Comparison of ENCODE assay signal across 8 cellular contexts in the genomic region with DNA sequence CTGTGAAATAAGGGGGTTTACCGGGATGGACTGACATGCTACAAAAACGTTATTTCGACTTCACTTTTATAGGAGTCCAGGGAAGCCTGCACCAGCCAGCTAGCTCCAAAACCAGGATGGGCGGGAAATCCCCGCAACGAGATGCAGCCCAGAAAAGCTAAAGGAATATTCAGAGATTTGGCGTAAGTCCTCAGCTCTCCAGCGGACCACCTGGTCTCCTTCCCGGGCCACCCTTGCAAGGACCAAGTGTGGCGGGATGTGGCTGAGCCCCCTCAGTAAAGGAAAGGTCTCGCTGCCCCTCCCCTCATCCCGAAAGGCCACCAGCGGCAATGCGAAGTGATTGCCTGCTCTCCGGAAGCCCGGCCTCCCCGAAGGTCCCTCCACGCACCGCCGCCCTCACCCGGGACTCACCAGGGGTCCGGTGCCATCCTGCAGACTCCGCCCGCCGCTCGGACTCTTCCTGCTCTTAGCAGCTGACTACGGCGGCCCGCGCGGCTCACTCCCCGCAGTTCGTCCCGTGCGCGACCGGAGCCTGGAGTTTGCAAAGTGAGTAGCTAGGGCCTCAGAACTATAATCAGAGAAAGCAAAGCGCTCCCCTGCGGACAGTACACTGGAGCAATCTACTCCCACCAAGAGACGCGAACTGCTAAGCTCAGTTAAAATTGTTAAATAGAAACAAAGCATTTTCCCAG. TPM values are rescaled to one million over a fixed set of nuclear protein-coding genes. Genes with fewer than 3 reads are reported as not detected.
DNase-seq lines count a peak whose midpoint lies in the region; ATAC-seq, FAIRE-seq and TF ChIP-seq lines count a peak whose summit lies in the region.

A gene with protein sequence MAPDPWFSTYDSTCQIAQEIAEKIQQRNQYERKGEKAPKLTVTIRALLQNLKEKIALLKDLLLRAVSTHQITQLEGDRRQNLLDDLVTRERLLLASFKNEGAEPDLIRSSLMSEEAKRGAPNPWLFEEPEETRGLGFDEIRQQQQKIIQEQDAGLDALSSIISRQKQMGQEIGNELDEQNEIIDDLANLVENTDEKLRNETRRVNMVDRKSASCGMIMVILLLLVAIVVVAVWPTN (minus strand): TSS at position 440 of the 692 bp plus-strand sequence. CDS start 12 bp downstream, at position 428.

- DNase-seq in GM12891 (ENCODE audit: insufficient read length, low spot score), result peak; percentile 69
- DNase-seq in NCI-H146 treated with DMSO at 0.1 percent for 48 hours (lab: John Stamatoyannopoulos, UW; ENCODE audit: unreplicated experiment), result peak; percentile 73
- DNase-seq in K562 (ENCODE audit: extremely low read depth in 1 of 4, low spot score in 3 of 4), result peak; percentile 70 to 85 (median 78)
- DNase-seq in iPS DF 19.7 (ENCODE audit: low read depth, low spot score), result peak; percentile 73
- DNase-seq in sigmoid colon, result peak; percentile 94

- no peaks in the 10 kb centered on the region for H3K9me1 ChIP-seq in K562 (ENCODE audit: control insufficient read depth, insufficient read depth, low read length)

- CTCF ChIA-PET in K562 (lab: Yijun Ruan, JAX; ENCODE audit: low intra/inter-chr PET ratio), result no interaction called here

- H3K4me3 ChIP-seq in K562 (peak within 1 kb of the TSS; percentile 74), sigmoid colon (peak within 1 kb of the TSS; percentile 67 to 75 (median 70))

- H3K9me3 ChIP-seq in K562 (replicated peaks; ENCODE audit: control insufficient read depth, insufficient read depth, low read depth, low read length) (no peaks in the 10 kb centered on the region), sigmoid colon (no peaks in the 10 kb centered on the region)

- peaks cover 0 to 5% of the 10 kb centered on the region in 2 experiments; a peak in 3 of 5 replicates for H3K4me1 ChIP-seq in K562 (replicated peaks in 1 of 2; ENCODE audit: control insufficient read depth in 2 of 2, insufficient read depth in 2 of 2, low read length in 2 of 2)
- H3K4me1 ChIP-seq in sigmoid colon, result peaks cover 0 to 26% (median 18%) of the 10 kb centered on the region in 4 donors

- H3K27me3 ChIP-seq in K562 (ENCODE audit: control insufficient read depth in 2 of 2, insufficient read depth in 2 of 2, low read length in 2 of 2) (no peaks in the 10 kb centered on the region), sigmoid colon (no peaks in the 10 kb centered on the region)

- ATAC-seq in HG02623 (IDR thresholded peaks at IDR 0.05; ENCODE audit: unreplicated experiment) (peak; percentile 78), K562 (peak; percentile 93), HG03139 (IDR thresholded peaks at IDR 0.05; ENCODE audit: unreplicated experiment) (no peak)

- peak within 1 kb of the TSS; percentile 81 for H3K4me2 ChIP-seq in K562 (ENCODE audit: insufficient read depth, low read length)

- no peak for TF ChIP-seq RAD21 in K562 (CRISPR knock-in tag; conservative IDR thresholded peaks at IDR 0.05 in 1 of 2, IDR thresholded peaks at IDR 0.05 in 1 of 2)

- H3K79me2 ChIP-seq in K562 (ENCODE audit: control insufficient read depth, insufficient read depth, low read length), result no peaks in the 10 kb centered on the region

- H3K36me3 ChIP-seq in K562 (ENCODE audit: control insufficient read depth, insufficient read depth, low read length) (no peaks in the 10 kb centered on the region), sigmoid colon (peaks cover 0 to 3% (median 0%) of the 10 kb centered on the region in 4 donors)

- no peak within 1 kb of the TSS for H3K27ac ChIP-seq in K562 (ENCODE audit: extremely low read depth, low read depth, low read length)
- H3K27ac ChIP-seq in sigmoid colon, result peak within 1 kb of the TSS; percentile 66 to 73 (median 68)

- H2AFZ ChIP-seq in K562 (ENCODE audit: low read depth, low read length), result peak within 1 kb of the TSS; percentile 94

- intact Hi-C loops in K562 (cut with micrococcal nuclease) (no loop called here), sigmoid colon (cut with DNase I) (loop anchor here (5.0 kb wide), 1 partner anchor 192 kb away; no protein-coding TSS in a partner anchor)

- under 1% methylated on average over 30 of the region's 41 CpGs for WGBS in K562 (ENCODE audit: insufficient coverage, low coverage, missing lambda C conversion rate)
- WGBS in sigmoid colon, 2 donors, result 0 to 1% methylated on average over 41 of the region's 41 CpGs

- TF ChIP-seq CTCF in K562 (IDR thresholded peaks at IDR 0.05 in 2 of 3, conservative IDR thresholded peaks at IDR 0.05 in 1 of 3; ENCODE audit: insufficient read depth in 2 of 3, low read depth in 1 of 3, low read length in 3 of 3) (peak in 1 of 3 experiments; percentile 4; a peak in 1 of 6 replicates), sigmoid colon (IDR thresholded peaks at IDR 0.05) (no peak)

- TF ChIP-seq POLR2A in GM12891 (IDR thresholded peaks at IDR 0.05; ENCODE audit: low read depth, low read length) (peak; percentile 51; the same call in 1 of the 2 replicates), K562 (conservative IDR thresholded peaks at IDR 0.05) (no peak), sigmoid colon (IDR thresholded peaks at IDR 0.05) (peak in 1 of 2 donors; percentile 14)

- peak within 1 kb of the TSS; percentile 68 to 90 for H3K9ac ChIP-seq in K562 (ENCODE audit: insufficient read depth in 1 of 2, low read depth in 2 of 2, low read length in 2 of 2)

- H4K20me1 ChIP-seq in K562 (replicated peaks; ENCODE audit: control insufficient read depth, insufficient read depth, low read length), result no peaks in the 10 kb centered on the region

- FAIRE-seq in GM12891 (lab: Jason Lieb, UNC), result peak; percentile 92
- peak; percentile 39 for FAIRE-seq in TTC549 (lab: Jason Lieb, UNC)
- peak; percentile 69 for FAIRE-seq in K562 (lab: Jason Lieb, UNC)

- in situ Hi-C loops in K562 (cut with MboI), result no loop called here

- TF ChIP-seq EP300 in K562 (IDR thresholded peaks at IDR 0.05; ENCODE audit: low read length) (no peak), sigmoid colon (IDR thresholded peaks at IDR 0.05) (peak in 1 of 4 donors; percentile 29)

- POLR2A ChIA-PET in K562 (lab: Yijun Ruan, JAX), result interaction anchor here (0.7 to 0.8 kb wide), 2 partner anchors 330 to 601 kb away, joined by 3 read pairs; no protein-coding TSS in a partner anchor

- BruUV-seq in K562 (replicated peaks; lab: Mats Ljungman, UMichigan), result TSS peak; percentile 74

TF ChIP-seq in GM12891, 5 proteins besides CTCF, POLR2A, EP300 and RAD21:
- peak; percentile 45; the same call in 1 of the 2 replicates for TF ChIP-seq POLR2AphosphoS5 (IDR thresholded peaks at IDR 0.05; ENCODE audit: low read depth, low read length)
- TF ChIP-seq SPI1 (IDR thresholded peaks at IDR 0.05; ENCODE audit: low read depth, low read length), result no peak
- 0 out of 2 replicates have a peak, but pooled peaks have one; percentile 17 for TF ChIP-seq TAF1 (IDR thresholded peaks at IDR 0.05; ENCODE audit: low read depth, low read length)
- peak; percentile 36; the same call in 1 of the 2 replicates for TF ChIP-seq POU2F2 (IDR thresholded peaks at IDR 0.05; ENCODE audit: low read depth, low read length)
- TF ChIP-seq PAX5 (IDR thresholded peaks at IDR 0.05; ENCODE audit: insufficient read depth, low read length, severe bottlenecking), result peak; percentile 83

TF ChIP-seq in K562, 482 proteins besides CTCF, POLR2A, EP300 and RAD21 (continues in another document):
- TF ChIP-seq L3MBTL2 (IDR thresholded peaks at IDR 0.05) (peak; percentile 30; the same call in 1 of the 2 replicates), SPI1 (IDR thresholded peaks at IDR 0.05; ENCODE audit: borderline replicate concordance, low read depth, low read length) (no peak), KLF10 (CRISPR knock-in tag; IDR thresholded peaks at IDR 0.05) (no peak), HDAC6 (IDR thresholded peaks at IDR 0.05; ENCODE audit: low read depth, low read length) (no peak), E2F3 (CRISPR knock-in tag; IDR thresholded peaks at IDR 0.05) (no peak), CBFA2T2 (conservative IDR thresholded peaks at IDR 0.05) (no peak)
- TF ChIP-seq, protein P1, sequence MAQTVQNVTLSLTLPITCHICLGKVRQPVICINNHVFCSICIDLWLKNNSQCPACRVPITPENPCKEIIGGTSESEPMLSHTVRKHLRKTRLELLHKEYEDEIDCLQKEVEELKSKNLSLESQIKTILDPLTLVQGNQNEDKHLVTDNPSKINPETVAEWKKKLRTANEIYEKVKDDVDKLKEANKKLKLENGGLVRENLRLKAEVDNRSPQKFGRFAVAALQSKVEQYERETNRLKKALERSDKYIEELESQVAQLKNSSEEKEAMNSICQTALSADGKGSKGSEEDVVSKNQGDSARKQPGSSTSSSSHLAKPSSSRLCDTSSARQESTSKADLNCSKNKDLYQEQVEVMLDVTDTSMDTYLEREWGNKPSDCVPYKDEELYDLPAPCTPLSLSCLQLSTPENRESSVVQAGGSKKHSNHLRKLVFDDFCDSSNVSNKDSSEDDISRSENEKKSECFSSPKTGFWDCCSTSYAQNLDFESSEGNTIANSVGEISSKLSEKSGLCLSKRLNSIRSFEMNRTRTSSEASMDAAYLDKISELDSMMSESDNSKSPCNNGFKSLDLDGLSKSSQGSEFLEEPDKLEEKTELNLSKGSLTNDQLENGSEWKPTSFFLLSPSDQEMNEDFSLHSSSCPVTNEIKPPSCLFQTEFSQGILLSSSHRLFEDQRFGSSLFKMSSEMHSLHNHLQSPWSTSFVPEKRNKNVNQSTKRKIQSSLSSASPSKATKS (CRISPR knock-in tag; IDR thresholded peaks at IDR 0.05), result no peak

RNA-seq across cellular contexts. Expression of the gene that starts here (rescaled TPM):
- 120 TPM for polyA plus RNA-seq in GM12891 (2012; ENCODE audit: low read depth, missing spikeins)
- total RNA-seq in K562 (2011; cell fraction: chromatin; rRNA removed; ENCODE audit: low replicate concordance), result 30.8 and 43.1 TPM in 2 replicates
- total RNA-seq in K562 (2011; cell fraction: nucleolus; rRNA removed), result 17.9 and 19.3 TPM in 2 replicates
- 27.4 and 35.1 TPM in 2 replicates for total RNA-seq in K562 (2011; cell fraction: nucleoplasm; rRNA removed)
- total RNA-seq in K562 (2014; rRNA removed) (15.6 and 19.6 TPM in 2 replicates), K562 (2014; rRNA removed; fragmentation: Illumina TruSeq; extraction: Trizol) (20.1 and 22.5 TPM in 2 replicates), K562 (2015; rRNA removed; fragmentation: Illumina TruSeq; extraction: Trizol) (22.1 and 22.8 TPM in 2 replicates), K562 (2021) (14.5 and 14.6 TPM in 2 replicates), sigmoid colon (100 to 1,000 TPM in 1 of 4 donors, 10 to 100 TPM in 3; 56.6 to 104 (median 83.4) TPM)
- polyA plus RNA-seq in K562 (2011; rRNA removed) (20.8 and 26.6 TPM in 2 replicates), K562 (2014; fragmentation: Illumina TruSeq; extraction: Trizol) (15.6 and 17.3 TPM in 2 replicates), K562 (2014; fragmentation: Nextera tagmentation; extraction: Ambion mirVana) (10 to 100 TPM; 40.8 to 42.5 TPM), K562 (2014; rRNA removed) (19.6 and 23.1 TPM in 2 replicates), sigmoid colon (10 to 100 TPM; 40.4 to 77.5 (median 46.2) TPM)
- 5.2 and 12.0 TPM in 2 replicates for polyA plus RNA-seq in K562 (2011; cell fraction: cytosol; rRNA removed)
- polyA plus RNA-seq in K562 (2011; cell fraction: nucleus; rRNA removed), result 6.2 and 8.4 TPM in 2 replicates
- polyA plus RNA-seq in K562 (2012), result 29.0 and 39.1 TPM in 2 replicates
- polyA minus RNA-seq in K562 (2011; rRNA and poly(A)+ RNA removed), result 33.2 and 33.9 TPM in 2 replicates
- polyA minus RNA-seq in K562 (2011; cell fraction: cytosol; rRNA and poly(A)+ RNA removed), result 9.2 and 9.4 TPM in 2 replicates
- 9.4 and 14.8 TPM in 2 replicates for polyA minus RNA-seq in K562 (2011; cell fraction: nucleus; rRNA and poly(A)+ RNA removed)
